In genomic region chr17:28166478-28166877, GRCh38 we compare ENCODE assay signal across 32 cellular contexts.
"Had no signal": no experiment of that assay in that cellular context is flagged by ENCODE, and none has a peak within 500 bp of the region (broad histone marks: within the 10 kb centered on the region; RNA-seq: fewer than 3 reads in every experiment).

No MANE protein-coding gene starts in this region.

- ATAC-seq: natural killer cell; psoas muscle; right cardiac atrium; right lobe of liver; stimulated activated memory B cell treated with anti-CD40 and anti-IgM and Interleukin-4, amounts not matched to agents 10 μg/mL and 1 μg/mL and 100 μg/mL, for 72 hours; stimulated activated naive CD8-positive, alpha-beta T cell treated with anti-CD3 and anti-CD28 coated beads, Interleukin-15, amount 100 ng/mL, for 72 hours; stimulated activated naive CD8-positive, alpha-beta T cell treated with anti-CD3 and anti-CD28 coated beads, Interleukin-15, Interleukin-2, amounts not matched to agents 100 U/mL and 50 U/mL, for 24 hours had no signal

- H3K9me3 Mint-ChIP-seq: natural killer cell; nephron; neural progenitor cell; stimulated activated memory B cell treated with anti-CD40 and anti-IgM and Interleukin-4, amounts not matched to agents 10 μg/mL and 1 μg/mL and 100 μg/mL, for 72 hours; stimulated activated naive CD8-positive, alpha-beta T cell treated with anti-CD3 and anti-CD28 coated beads, Interleukin-15, amount 100 ng/mL, for 72 hours had no signal

- FAIRE-seq: urothelium cell line had no signal

- H3K4me3 Mint-ChIP-seq: natural killer cell; nephron; neural progenitor cell; stimulated activated memory B cell treated with anti-CD40 and anti-IgM and Interleukin-4, amounts not matched to agents 10 μg/mL and 1 μg/mL and 100 μg/mL, for 72 hours; stimulated activated naive CD8-positive, alpha-beta T cell treated with anti-CD3 and anti-CD28 coated beads, Interleukin-15, amount 100 ng/mL, for 72 hours had no signal

- H3K4me1 Mint-ChIP-seq: nephron; neural progenitor cell; stimulated activated memory B cell treated with anti-CD40 and anti-IgM and Interleukin-4, amounts not matched to agents 10 μg/mL and 1 μg/mL and 100 μg/mL, for 72 hours; stimulated activated naive CD8-positive, alpha-beta T cell treated with anti-CD3 and anti-CD28 coated beads, Interleukin-15, amount 100 ng/mL, for 72 hours had no signal

- H3K4me3 ChIP-seq: neural progenitor cell, ovary, psoas muscle, right lobe of liver, sigmoid colon, skin epidermis, smooth muscle cell, spleen, thoracic aorta, thyroid gland, tibial nerve, upper lobe of left lung, vagina had no signal

- H3K27me3 ChIP-seq: neural progenitor cell, ovary, right lobe of liver, sigmoid colon, spleen, thyroid gland, tibial nerve, upper lobe of left lung, vagina had no signal

- H3K27ac ChIP-seq: neural progenitor cell, ovary, parathyroid adenoma, psoas muscle, right lobe of liver, sigmoid colon, skin epidermis, spleen, thoracic aorta, thyroid gland, tibial nerve, upper lobe of left lung, vagina had no signal

- DNase-seq: natural killer cell; occipital lobe; ovary; posterior cingulate gyrus; psoas muscle; right cardiac atrium; right lobe of liver; sigmoid colon; spleen; stimulated activated CD4-positive, alpha-beta T cell treated with anti-CD3 and anti-CD28 coated beads, Interleukin-12 subunit alpha, Interleukin-12 subunit beta, amount 100 ng/mL, for 4 hours; stimulated activated CD4-positive, alpha-beta T cell treated with anti-CD3 and anti-CD28 coated beads, Interleukin-1b, Interleukin-23, amount 100 ng/mL, for 48 hours; stimulated activated CD4-positive, alpha-beta T cell treated with anti-CD3 and anti-CD28 coated beads, Interleukin-4, amount 100 ng/mL, for 1 hour; stimulated activated CD4-positive, alpha-beta T cell treated with anti-CD3 and anti-CD28 coated beads, Interleukin-4, amount 100 ng/mL, for 4 hours; stimulated activated CD8-positive, alpha-beta memory T cell treated with anti-CD3 and anti-CD28 coated beads, Interleukin-4, amount 100 ng/mL, for 48 hours; stimulated activated naive CD4-positive, alpha-beta T cell; stimulated activated naive CD8-positive, alpha-beta T cell treated with anti-CD3 and anti-CD28 coated beads, Interleukin-15, amount 100 ng/mL, for 72 hours; stimulated activated naive CD8-positive, alpha-beta T cell treated with anti-CD3 and anti-CD28 coated beads, Interleukin-15, Interleukin-2, amounts not matched to agents 100 U/mL and 50 U/mL, for 24 hours; substantia nigra; trophoblast cell; upper lobe of left lung had no signal

- H3K27ac Mint-ChIP-seq: natural killer cell; nephron; neural progenitor cell; progenitor cell of endocrine pancreas; stimulated activated memory B cell treated with anti-CD40 and anti-IgM and Interleukin-4, amounts not matched to agents 10 μg/mL and 1 μg/mL and 100 μg/mL, for 72 hours; stimulated activated naive CD8-positive, alpha-beta T cell treated with anti-CD3 and anti-CD28 coated beads, Interleukin-15, amount 100 ng/mL, for 72 hours had no signal

- H3K9me3 ChIP-seq: ovary, psoas muscle, right lobe of liver, sigmoid colon, spleen, thoracic aorta, thyroid gland, tibial nerve, upper lobe of left lung, vagina had no signal

- H3K4me1 ChIP-seq: neural progenitor cell, parathyroid adenoma, psoas muscle, right lobe of liver, thyroid gland, tibial nerve, upper lobe of left lung, vagina had no signal

- H3K36me3 ChIP-seq: ovary, right lobe of liver, thyroid gland had no signal

- H3K27me3 Mint-ChIP-seq: stimulated activated memory B cell treated with anti-CD40 and anti-IgM and Interleukin-4, amounts not matched to agents 10 μg/mL and 1 μg/mL and 100 μg/mL, for 72 hours; stimulated activated naive CD8-positive, alpha-beta T cell treated with anti-CD3 and anti-CD28 coated beads, Interleukin-15, amount 100 ng/mL, for 72 hours had no signal
